ENCODE assay signal across 3 cellular contexts in genomic region chr16:10536328-10536727, GRCh38. TPM values are rescaled to one million over a fixed set of nuclear protein-coding genes. Genes with fewer than 3 reads are reported as not detected.
"Had no signal": no experiment of that assay in that cellular context is flagged by ENCODE, and none has a peak within 500 bp of the region (broad histone marks: within the 10 kb centered on the region; RNA-seq: fewer than 3 reads in every experiment).

No MANE protein-coding gene starts in this region.

RNA-seq across cellular contexts. Expression of gene EMP2, which starts 44.1 kb away (rescaled TPM):
- total RNA-seq: activated CD4-positive, alpha-beta memory T cell treated with anti-CD3 and anti-CD28 coated beads for 36 hours; activated CD4-positive, alpha-beta T cell treated with anti-CD3 and anti-CD28 coated beads, Interleukin-2, amount 10 ng/mL, durations not matched to agents 24 days and 14 days; T-helper 2 cell treated with Interferon-gamma antibody and Interleukin-4, amounts not matched to agents 100 ng/mL and 5 ng/mL, for 36 hours had no signal
